In the genomic region with DNA sequence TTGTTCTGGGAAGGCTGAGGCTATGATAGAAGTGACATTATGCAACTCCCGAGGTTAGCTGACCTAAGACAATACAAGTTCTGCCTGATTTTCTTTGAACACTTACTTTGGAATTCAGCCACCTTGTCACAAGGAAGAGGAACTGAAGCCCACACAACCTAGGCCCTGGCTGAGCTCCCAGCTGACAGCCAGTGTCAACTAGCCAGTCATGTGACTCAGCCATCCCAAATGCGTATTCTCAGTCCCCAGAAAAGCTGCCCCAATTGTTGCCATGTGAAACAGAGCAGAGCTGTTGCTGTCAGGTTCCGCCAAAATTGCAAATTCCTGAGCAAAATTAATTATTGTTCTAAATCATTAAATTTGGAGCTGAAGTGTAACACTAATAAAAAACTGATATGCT, we compare ENCODE assay signal across 18 cellular contexts.
A peak's percentile ranks its signal among the peaks of the same experiment; 100 is the strongest.
DNase-seq lines count a peak whose midpoint lies in the region; ATAC-seq, FAIRE-seq and TF ChIP-seq lines count a peak whose summit lies in the region.
"Had no signal": no experiment of that assay in that cellular context is flagged by ENCODE, and none has a peak within 500 bp of the region (broad histone marks: within the 10 kb centered on the region; RNA-seq: fewer than 3 reads in every experiment).

No MANE protein-coding gene starts in this region.

- H3K27ac ChIP-seq in astrocyte (ENCODE audit: low read depth, low read length), result no peak overlapping the region
- no peak overlapping the region for H3K27ac ChIP-seq in stomach
- H3K27ac ChIP-seq: GM23248 had no signal

- ATAC-seq in GM18519 (IDR thresholded peaks at IDR 0.05; ENCODE audit: low FRiP score, unreplicated experiment), result no peak
- ATAC-seq: GM12878, K562 had no signal

- no peaks in the 10 kb centered on the region for H3K9me3 Mint-ChIP-seq in astrocyte (ENCODE audit: unreplicated experiment)
- H3K9me3 Mint-ChIP-seq: HFFc6 had no signal

- H3K4me1 Mint-ChIP-seq in astrocyte (ENCODE audit: low read depth, unreplicated experiment), result no peaks in the 10 kb centered on the region

- H3K27ac Mint-ChIP-seq in astrocyte (ENCODE audit: unreplicated experiment), result peak overlapping the region; percentile 5
- H3K27ac Mint-ChIP-seq: CD4-positive, alpha-beta T cell; HFFc6 had no signal

- peak; percentile 4 for DNase-seq in H7
- DNase-seq in astrocyte (ENCODE audit: low read depth), result no peak
- peak; percentile 63 for DNase-seq in islet precursor cell
- DNase-seq in pons (ENCODE audit: low spot score), result peak; percentile 27
- DNase-seq in HUDEP-2 (lab: John Stamatoyannopoulos, UW; ENCODE audit: unreplicated experiment in 76 of 76), result no peak
- DNase-seq in HPDE6-E6E7 (ENCODE audit: extremely low spot score), result no peak
- no peak for DNase-seq in stomach
- DNase-seq: AML-193; Calu3; CD4-positive, alpha-beta T cell; GM23248; HFFc6; NCI-H1105 treated with DMSO at 0.1 percent for 48 hours; NCI-H187; NCI-H774 had no signal

- H3K79me2 ChIP-seq in astrocyte (ENCODE audit: insufficient read depth, low read length), result no peaks in the 10 kb centered on the region

- no peak overlapping the region for H2AFZ ChIP-seq in astrocyte (ENCODE audit: low read depth, low read length)
- H2AFZ ChIP-seq: GM23248 had no signal

- no peaks in the 10 kb centered on the region for H4K20me1 ChIP-seq in astrocyte (ENCODE audit: insufficient read depth, low read length)

- no peaks in the 10 kb centered on the region for H3K36me3 Mint-ChIP-seq in astrocyte (ENCODE audit: low read depth, unreplicated experiment)

- no peak for TF ChIP-seq EP300 in stomach (IDR thresholded peaks at IDR 0.05)

- H3K27me3 Mint-ChIP-seq in astrocyte (ENCODE audit: low read depth, unreplicated experiment), result peaks cover 2% of the 10 kb centered on the region

- no peak for TF ChIP-seq CTCF in astrocyte (IDR thresholded peaks at IDR 0.05; ENCODE audit: insufficient read depth, low read depth, low read length)
- no peak for TF ChIP-seq CTCF in stomach (IDR thresholded peaks at IDR 0.05)

- H3K9ac ChIP-seq in astrocyte (ENCODE audit: low read length), result no peak overlapping the region
- H3K9ac ChIP-seq: GM23248 had no signal

- no peaks in the 10 kb centered on the region for H3K4me1 ChIP-seq in astrocyte (ENCODE audit: insufficient read depth, low read length)
- H3K4me1 ChIP-seq in stomach, result peaks cover 4 to 11% (median 9%) of the 10 kb centered on the region in 4 donors

- no peaks in the 10 kb centered on the region for H3K36me3 ChIP-seq in H7 (replicated peaks; ENCODE audit: control insufficient read depth, insufficient read depth, low read length)
- no peaks in the 10 kb centered on the region for H3K36me3 ChIP-seq in astrocyte (ENCODE audit: insufficient read depth, low read length)
- no peaks in the 10 kb centered on the region for H3K36me3 ChIP-seq in stomach

- H3K4me2 ChIP-seq in astrocyte (ENCODE audit: low read length), result peak overlapping the region; percentile 1

- H3K9me3 ChIP-seq in astrocyte (ENCODE audit: insufficient read depth, low read depth, low read length) (no peaks in the 10 kb centered on the region), stomach (no peaks in the 10 kb centered on the region)

- peaks cover 7% of the 10 kb centered on the region for H3K27me3 ChIP-seq in H7 (ENCODE audit: control insufficient read depth, insufficient read depth, low read length)
- no peaks in the 10 kb centered on the region for H3K27me3 ChIP-seq in astrocyte (ENCODE audit: insufficient read depth, low read length)
- H3K27me3 ChIP-seq in stomach, result peaks cover 0 to 9% (median 8%) of the 10 kb centered on the region in 3 donors

- H3K4me3 Mint-ChIP-seq in astrocyte (ENCODE audit: unreplicated experiment), result no peak overlapping the region
- H3K4me3 Mint-ChIP-seq: CD4-positive, alpha-beta T cell; HFFc6 had no signal

- intact Hi-C loops in stomach (cut with DNase I; ENCODE audit: low total_unique reads), result no loop called here

- no peak for FAIRE-seq in astrocyte (lab: Jason Lieb, UNC)
- FAIRE-seq: GM12878, K562 had no signal

- no peak for TF ChIP-seq POLR2A in stomach (IDR thresholded peaks at IDR 0.05)

- no peak overlapping the region for H3K4me3 ChIP-seq in H7 (ENCODE audit: insufficient read depth, low read depth, low read length)
- H3K4me3 ChIP-seq in astrocyte (ENCODE audit: insufficient read depth, low read depth, low read length), result no peak overlapping the region
- H3K4me3 ChIP-seq in stomach, result no peak overlapping the region
- H3K4me3 ChIP-seq: GM12878, GM23248, K562 had no signal

- WGBS in stomach, 5 donors, result 56 to 73% (median 62%) methylated on average over 3 of the region's 3 CpGs

Comparison
In these comparisons a context has a peak if more than half of its experiments do, and no peak if none do; other contexts are left out.
1. DNase-seq: peak in H7 (single experiment), islet precursor cell (single experiment) and pons (single experiment); none in astrocyte (single experiment), HUDEP-2 (0 of 76), HPDE6-E6E7 (single experiment) and stomach (single experiment).